ENCODE assay signal across 27 cellular contexts in genomic region chr12:25852792-25853191, GRCh38.
DNase-seq lines count a peak whose midpoint lies in the region; ATAC-seq and TF ChIP-seq lines count a peak whose summit lies in the region.
"Had no signal": no experiment of that assay in that cellular context is flagged by ENCODE, and none has a peak within 500 bp of the region (broad histone marks: within the 10 kb centered on the region; RNA-seq: fewer than 3 reads in every experiment).

No MANE protein-coding gene starts in this region.

- H3K27ac ChIP-seq in GM23248 (no peak overlapping the region), fibroblast of lung (ENCODE audit: insufficient read depth, low read length) (no peak overlapping the region)
- H3K27ac ChIP-seq: neutrophil, prostate gland, spleen, upper lobe of right lung had no signal

- H3F3A ChIP-seq in GM23248 (ENCODE audit: insufficient read depth) = 0 out of 2 replicates have a peak, but pooled peaks cover 9% of the 10 kb centered on the region

- H3K9ac ChIP-seq in GM23248 = no peak overlapping the region
- H3K9ac ChIP-seq in fibroblast of lung (ENCODE audit: insufficient read depth, low read length) = no peak overlapping the region

- no peaks in the 10 kb centered on the region for H4K20me1 ChIP-seq in GM23248 (ENCODE audit: insufficient read depth)
- no peaks in the 10 kb centered on the region for H4K20me1 ChIP-seq in fibroblast of lung (ENCODE audit: control insufficient read depth, extremely low read depth, insufficient read depth, low read length)

- no peaks in the 10 kb centered on the region for H3K27me3 Mint-ChIP-seq in activated T-helper 17 cell treated with anti-CD3 and anti-CD28 coated beads, Interleukin-2, amount 50 U/mL, for 72 hours

- no peak for ATAC-seq in GM21381 (IDR thresholded peaks at IDR 0.05; ENCODE audit: unreplicated experiment)
- ATAC-seq in activated T-helper 17 cell treated with anti-CD3 and anti-CD28 coated beads, Interleukin-2, amount 50 U/mL, for 72 hours (replicated peaks) = no peak
- ATAC-seq: activated CD4-positive, CD25-positive, alpha-beta regulatory T cell treated with anti-CD3 and anti-CD28 coated beads, Interleukin-2, amount 50 U/mL, for 24 hours; CD8-positive, alpha-beta T cell; esophagus mucosa; GM12878; HCT116; K562; left cardiac atrium; stimulated activated memory B cell treated with anti-CD40 and anti-IgM and Interleukin-4, amounts not matched to agents 10 μg/mL and 1 μg/mL and 100 μg/mL, for 72 hours; upper lobe of right lung had no signal

- H3K4me1 Mint-ChIP-seq in activated T-helper 17 cell treated with anti-CD3 and anti-CD28 coated beads, Interleukin-2, amount 50 U/mL, for 72 hours = no peaks in the 10 kb centered on the region
- H3K4me1 Mint-ChIP-seq: activated CD4-positive, alpha-beta memory T cell treated with anti-CD3 and anti-CD28 coated beads, Interleukin-2, amount 10 ng/mL, durations not matched to agents 7 days and 5 days; stimulated activated memory B cell treated with anti-CD40 and anti-IgM and Interleukin-4, amounts not matched to agents 10 μg/mL and 1 μg/mL and 100 μg/mL, for 72 hours had no signal

- no peaks in the 10 kb centered on the region for H3K9me3 Mint-ChIP-seq in activated T-helper 17 cell treated with anti-CD3 and anti-CD28 coated beads, Interleukin-2, amount 50 U/mL, for 72 hours
- H3K9me3 Mint-ChIP-seq: activated CD4-positive, alpha-beta memory T cell treated with anti-CD3 and anti-CD28 coated beads, Interleukin-2, amount 10 ng/mL, durations not matched to agents 7 days and 5 days; CD8-positive, alpha-beta T cell; stimulated activated memory B cell treated with anti-CD40 and anti-IgM and Interleukin-4, amounts not matched to agents 10 μg/mL and 1 μg/mL and 100 μg/mL, for 72 hours had no signal

- H3K79me2 ChIP-seq in GM23248 (ENCODE audit: insufficient read depth) = no peaks in the 10 kb centered on the region
- H3K79me2 ChIP-seq in fibroblast of lung (ENCODE audit: control insufficient read depth, insufficient read depth, low read length) = no peaks in the 10 kb centered on the region

- no peaks in the 10 kb centered on the region for H3K27me3 ChIP-seq in GM23248 (replicated peaks; ENCODE audit: insufficient read depth)
- no peaks in the 10 kb centered on the region for H3K27me3 ChIP-seq in fibroblast of lung (ENCODE audit: control insufficient read depth, insufficient read depth, low read length)
- H3K27me3 ChIP-seq: neutrophil, upper lobe of right lung had no signal

- DNase-seq in GM23248 = peak; percentile 19
- DNase-seq in SK-MEL-5 (ENCODE audit: low read depth, low spot score) = peak; percentile 47
- peak; percentile 45 to 88 for DNase-seq in fibroblast of lung (ENCODE audit: low read depth in 2 of 2)
- peak; percentile 29 for DNase-seq in skeletal muscle cell (ENCODE audit: low read depth)
- no peak for DNase-seq in activated CD4-positive, alpha-beta T cell treated with anti-CD3 and anti-CD28 coated beads, Interleukin-2, amount 50 U/mL, for 48 hours
- DNase-seq in NCI-H1436 (lab: John Stamatoyannopoulos, UW) = no peak
- DNase-seq: activated CD4-positive, alpha-beta memory T cell treated with anti-CD3 and anti-CD28 coated beads, Interleukin-2, amount 10 ng/mL, durations not matched to agents 7 days and 5 days; CD8-positive, alpha-beta T cell; DMS79; effector CD8-positive, alpha-beta T cell; left cardiac atrium; NCI-H510A treated with DMSO at 0.1 percent for 48 hours; SHP77 treated with DMSO at 0.1 percent for 48 hours; spleen; stimulated activated CD4-positive, alpha-beta T cell treated with anti-CD3 and anti-CD28 coated beads, Interleukin-4, amount 100 ng/mL, for 1 hour; upper lobe of right lung had no signal

- H3K9me2 ChIP-seq in GM23248 (ENCODE audit: insufficient read depth) = no peaks in the 10 kb centered on the region

- no peak overlapping the region for H3K27ac Mint-ChIP-seq in activated T-helper 17 cell treated with anti-CD3 and anti-CD28 coated beads, Interleukin-2, amount 50 U/mL, for 72 hours
- H3K27ac Mint-ChIP-seq: activated CD4-positive, alpha-beta memory T cell treated with anti-CD3 and anti-CD28 coated beads, Interleukin-2, amount 10 ng/mL, durations not matched to agents 7 days and 5 days; activated naive CD8-positive, alpha-beta T cell; CD8-positive, alpha-beta T cell; stimulated activated memory B cell treated with anti-CD40 and anti-IgM and Interleukin-4, amounts not matched to agents 10 μg/mL and 1 μg/mL and 100 μg/mL, for 72 hours had no signal

- no peaks in the 10 kb centered on the region for H3K36me3 ChIP-seq in GM23248 (ENCODE audit: low read depth)
- H3K36me3 ChIP-seq in fibroblast of lung (ENCODE audit: control insufficient read depth, insufficient read depth, low read length) = no peaks in the 10 kb centered on the region
- H3K36me3 ChIP-seq: neutrophil, prostate gland, spleen, upper lobe of right lung had no signal

- no peak for TF ChIP-seq CTCF in fibroblast of lung (conservative IDR thresholded peaks at IDR 0.05 in 1 of 2, IDR thresholded peaks at IDR 0.05 in 1 of 2; ENCODE audit: low read depth in 1 of 2, low read length in 2 of 2)

- H3K9me3 ChIP-seq in GM23248 (ENCODE audit: low read depth) (no peaks in the 10 kb centered on the region), fibroblast of lung (ENCODE audit: control insufficient read depth, insufficient read depth, low read depth, low read length) (no peaks in the 10 kb centered on the region)
- H3K9me3 ChIP-seq: neutrophil, prostate gland, spleen, upper lobe of right lung had no signal

- H3K4me3 Mint-ChIP-seq in activated T-helper 17 cell treated with anti-CD3 and anti-CD28 coated beads, Interleukin-2, amount 50 U/mL, for 72 hours = no peak overlapping the region
- H3K4me3 Mint-ChIP-seq: activated CD4-positive, alpha-beta memory T cell treated with anti-CD3 and anti-CD28 coated beads, Interleukin-2, amount 10 ng/mL, durations not matched to agents 7 days and 5 days; activated naive CD8-positive, alpha-beta T cell; CD8-positive, alpha-beta T cell; stimulated activated memory B cell treated with anti-CD40 and anti-IgM and Interleukin-4, amounts not matched to agents 10 μg/mL and 1 μg/mL and 100 μg/mL, for 72 hours had no signal

- H2AFZ ChIP-seq in GM23248 (no peak overlapping the region), fibroblast of lung (ENCODE audit: low read length) (no peak overlapping the region)

- H3K4me3 ChIP-seq in GM23248 (no peak overlapping the region), fibroblast of lung (replicated peaks in 1 of 4; ENCODE audit: control extremely low read depth in 1 of 4, insufficient read depth in 1 of 4, low read depth in 3 of 4, low read length in 4 of 4) (no peak overlapping the region), skeletal muscle cell (ENCODE audit: low read depth, low read length) (no peak overlapping the region)
- H3K4me3 ChIP-seq: GM12878, K562, prostate gland, spleen, upper lobe of right lung had no signal

- in situ Hi-C loops in GM23248 (cut with MboI) (no loop called here), SK-MEL-5 (cut with HindIII; ENCODE audit: low pct_unique_long_range_greater_than_20kb, low sequenced_read_pairs) (no loop called here)

- no peaks in the 10 kb centered on the region for H3K36me3 Mint-ChIP-seq in activated T-helper 17 cell treated with anti-CD3 and anti-CD28 coated beads, Interleukin-2, amount 50 U/mL, for 72 hours (ENCODE audit: low read depth)
- H3K36me3 Mint-ChIP-seq: activated naive CD8-positive, alpha-beta T cell; CD8-positive, alpha-beta T cell; stimulated activated memory B cell treated with anti-CD40 and anti-IgM and Interleukin-4, amounts not matched to agents 10 μg/mL and 1 μg/mL and 100 μg/mL, for 72 hours had no signal

- H3K4me1 ChIP-seq in GM23248 (ENCODE audit: insufficient read depth) (peaks cover 8% of the 10 kb centered on the region), fibroblast of lung (ENCODE audit: control insufficient read depth, extremely low read depth, insufficient read depth, low read length) (no peaks in the 10 kb centered on the region)
- H3K4me1 ChIP-seq: prostate gland, spleen, upper lobe of right lung had no signal

- no peak overlapping the region for H3K4me2 ChIP-seq in GM23248 (ENCODE audit: unreplicated experiment)
- no peak overlapping the region for H3K4me2 ChIP-seq in fibroblast of lung (ENCODE audit: extremely low read depth, insufficient read depth, low read length)

Comparison
In these comparisons a context has a peak if more than half of its experiments do, and no peak if none do; other contexts are left out.
1. DNase-seq: peak in GM23248 (single experiment), SK-MEL-5 (single experiment), fibroblast of lung (2 of 2) and skeletal muscle cell (single experiment); none in activated CD4-positive, alpha-beta T cell treated with anti-CD3 and anti-CD28 coated beads, Interleukin-2, amount 50 U/mL, for 48 hours (0 of 2) and NCI-H1436 (single experiment).